23 cellular contexts compared by ENCODE assay signal in genomic region chr2:134397146-134397896, GRCh38.
DNase-seq lines count a peak whose midpoint lies in the region; TF ChIP-seq lines count a peak whose summit lies in the region.
"Had no signal": no experiment of that assay in that cellular context is flagged by ENCODE, and none has a peak within 500 bp of the region (broad histone marks: within the 10 kb centered on the region; RNA-seq: fewer than 3 reads in every experiment).

No MANE protein-coding gene starts in this region.

- no peaks in the 10 kb centered on the region for H3K4me1 ChIP-seq in H9 (ENCODE audit: insufficient read depth, low read length)
- peaks cover 15% of the 10 kb centered on the region for H3K4me1 ChIP-seq in colonic mucosa
- H3K4me1 ChIP-seq in neutrophil (ENCODE audit: control insufficient read depth in 1 of 2, insufficient read depth in 1 of 2, low read depth in 1 of 2, low read length in 1 of 2) = peaks cover 33 to 46% of the 10 kb centered on the region in 2 experiments
- H3K4me1 ChIP-seq: Caco-2 had no signal

- H3K4me1 Mint-ChIP-seq in H9 = peaks cover 8 to 9% of the 10 kb centered on the region in 2 experiments

- no peak overlapping the region for H4K5ac ChIP-seq in H9 (ENCODE audit: insufficient read length, low read depth, low read length)

- H2AK5ac ChIP-seq in H9 (ENCODE audit: insufficient read length, low read length) = no peak overlapping the region

- H3K27me3 ChIP-seq in H9 (ENCODE audit: insufficient read depth, low read length) (no peaks in the 10 kb centered on the region), colonic mucosa (no peaks in the 10 kb centered on the region), neutrophil (no peaks in the 10 kb centered on the region)
- H3K27me3 ChIP-seq: ascending aorta, SJSA1, stomach, upper lobe of left lung had no signal

- H3K4me3 ChIP-seq in colonic mucosa = no peak overlapping the region
- H3K4me3 ChIP-seq in neutrophil (ENCODE audit: low read depth in 1 of 2, low read length in 1 of 2) = no peak overlapping the region
- H3K4me3 ChIP-seq: ascending aorta, SJSA1, stomach, upper lobe of left lung had no signal

- intact Hi-C loops in colonic mucosa (cut with DNase I) = no loop called here

- TF ChIP-seq CTCF in H9 (conservative IDR thresholded peaks at IDR 0.05) = no peak
- no peak for TF ChIP-seq CTCF in colonic mucosa (IDR thresholded peaks at IDR 0.05)
- TF ChIP-seq CTCF in neutrophil (IDR thresholded peaks at IDR 0.05) = no peak

- H2BK12ac ChIP-seq in H9 (ENCODE audit: insufficient read length, low read depth, low read length) = no peak overlapping the region

- no peak overlapping the region for H2BK120ac ChIP-seq in H9 (ENCODE audit: low read depth, low read length, poor library complexity, severe bottlenecking)

- no peak overlapping the region for H3K4me3 Mint-ChIP-seq in H9
- H3K4me3 Mint-ChIP-seq: activated CD8-positive, alpha-beta T cell treated with anti-CD3 and anti-CD28 coated beads for 36 hours; central memory CD8-positive, alpha-beta T cell; mesothelial cell of epicardium; neural crest cell had no signal

- no peak overlapping the region for H2BK15ac ChIP-seq in H9 (ENCODE audit: low read depth, low read length)

- no peak overlapping the region for H4K91ac ChIP-seq in H9 (ENCODE audit: insufficient read length, low read depth, low read length)

- H3K56ac ChIP-seq in H9 (ENCODE audit: insufficient read length, low read depth, low read length) = no peak overlapping the region

- H4K20me1 ChIP-seq in H9 (ENCODE audit: control insufficient read depth, insufficient read depth, insufficient read length) = no peaks in the 10 kb centered on the region

- H2AFZ ChIP-seq in H9 (ENCODE audit: low read length) = no peak overlapping the region

- no peaks in the 10 kb centered on the region for H3K27me3 Mint-ChIP-seq in H9 (ENCODE audit: low read depth)
- H3K27me3 Mint-ChIP-seq: activated CD8-positive, alpha-beta T cell treated with anti-CD3 and anti-CD28 coated beads for 36 hours; central memory CD8-positive, alpha-beta T cell had no signal

- WGBS in H9 (ENCODE audit: extremely low coverage, insufficient read length, low lambda C conversion rate) = no CpG with 5 or more reads among the region's 7 CpGs

- H3K79me1 ChIP-seq in H9 (ENCODE audit: insufficient read depth, low read depth, low read length, poor library complexity, severe bottlenecking) = no peaks in the 10 kb centered on the region

- H3K9me3 ChIP-seq in H9 (ENCODE audit: control insufficient read depth, low read depth, low read length) (no peaks in the 10 kb centered on the region), colonic mucosa (no peaks in the 10 kb centered on the region), neutrophil (no peaks in the 10 kb centered on the region)
- H3K9me3 ChIP-seq: ascending aorta, Caco-2, SJSA1, stomach, upper lobe of left lung had no signal

- no peak overlapping the region for H3K18ac ChIP-seq in H9 (ENCODE audit: insufficient read length, low read depth, low read length)

- no peak overlapping the region for H3K14ac ChIP-seq in H9 (ENCODE audit: insufficient read depth, low read length)

- no peak overlapping the region for H3K4ac ChIP-seq in H9 (ENCODE audit: low read depth, low read length)

- H3K23me2 ChIP-seq in H9 (ENCODE audit: insufficient read length, low read depth, low read length, poor library complexity, severe bottlenecking) = no peaks in the 10 kb centered on the region

- H3K9ac ChIP-seq in H9 (ENCODE audit: extremely low read depth, insufficient read length, low read length) = no peak overlapping the region
- H3K9ac ChIP-seq in colonic mucosa (ENCODE audit: low read depth in 2 of 2, low read length in 2 of 2) = peak overlapping the region in 1 of 2 donors; percentile 23

- H3K27ac ChIP-seq in H9 (ENCODE audit: insufficient read length, low read depth, low read length) (no peak overlapping the region), colonic mucosa (peak overlapping the region; percentile 67), neutrophil (peak overlapping the region; percentile 15)
- H3K27ac ChIP-seq: ascending aorta, SJSA1, upper lobe of left lung had no signal

- no peak overlapping the region for H3K23ac ChIP-seq in H9 (ENCODE audit: insufficient read length, low read depth, low read length)

- no peaks in the 10 kb centered on the region for H3K36me3 Mint-ChIP-seq in H9 (ENCODE audit: insufficient read depth in 1 of 3, low read depth in 3 of 3)
- H3K36me3 Mint-ChIP-seq: mesothelial cell of epicardium had no signal

- no peak for DNase-seq in H9
- peak; percentile 42 for DNase-seq in MV-4-11 (lab: John Stamatoyannopoulos, UW)
- DNase-seq in colonic mucosa = peak; percentile 19
- no peak for DNase-seq in LoVo (ENCODE audit: low spot score)
- no peak for DNase-seq in activated naive CD4-positive, alpha-beta T cell (lab: John Stamatoyannopoulos, UW)
- DNase-seq in effector CD8-positive, alpha-beta T cell (lab: John Stamatoyannopoulos, UW) = no peak
- DNase-seq: activated CD8-positive, alpha-beta T cell treated with anti-CD3 and anti-CD28 coated beads for 36 hours; activated naive CD4-positive, alpha-beta T cell treated with Interleukin-2 at 50 U/mL for 16 hours; Caco-2; effector CD4-positive, alpha-beta T cell; left cardiac atrium; NCI-H146; NCI-H526 treated with DMSO at 0.1 percent for 48 hours; OCI-M1; stimulated activated CD4-positive, alpha-beta T cell treated with anti-CD3 and anti-CD28 coated beads, Interleukin-2, amount 100 ng/mL, for 48 hours had no signal

- H3K9me3 Mint-ChIP-seq in H9 = no peaks in the 10 kb centered on the region
- H3K9me3 Mint-ChIP-seq: activated CD8-positive, alpha-beta T cell treated with anti-CD3 and anti-CD28 coated beads for 36 hours; central memory CD8-positive, alpha-beta T cell; mesothelial cell of epicardium; neural crest cell had no signal

- H3K36me3 ChIP-seq in colonic mucosa = no peaks in the 10 kb centered on the region
- no peaks in the 10 kb centered on the region for H3K36me3 ChIP-seq in neutrophil
- H3K36me3 ChIP-seq: ascending aorta, SJSA1, upper lobe of left lung had no signal

- no peak overlapping the region for H2BK20ac ChIP-seq in H9 (ENCODE audit: low read depth, low read length, poor library complexity, severe bottlenecking)

- H3K79me2 ChIP-seq in H9 (ENCODE audit: insufficient read depth, low read length) = no peaks in the 10 kb centered on the region

- no peak overlapping the region for H4K8ac ChIP-seq in H9 (replicated peaks; ENCODE audit: insufficient read length, low read depth, low read length)

- H3K27ac Mint-ChIP-seq in H9 = peak overlapping the region in 2 of 3 experiments; percentile 20 to 42; a peak in 3 of 7 replicates
- H3K27ac Mint-ChIP-seq: activated CD8-positive, alpha-beta T cell treated with anti-CD3 and anti-CD28 coated beads for 36 hours; mesothelial cell of epicardium had no signal

- no peak overlapping the region for H2BK5ac ChIP-seq in H9 (ENCODE audit: insufficient read length, low read length)

- H3K4me2 ChIP-seq in H9 (ENCODE audit: insufficient read depth, insufficient read length, low read length) = no peak overlapping the region

- no peak overlapping the region for H3T11ph ChIP-seq in H9 (ENCODE audit: low read length)

Comparison
In these comparisons a context has a peak if more than half of its experiments do, and no peak if none do; other contexts are left out.
1. DNase-seq: peak in MV-4-11 (single experiment) and colonic mucosa (single experiment); none in H9 (single experiment), LoVo (single experiment), activated naive CD4-positive, alpha-beta T cell (0 of 4) and effector CD8-positive, alpha-beta T cell (single experiment).